In the genomic region with DNA sequence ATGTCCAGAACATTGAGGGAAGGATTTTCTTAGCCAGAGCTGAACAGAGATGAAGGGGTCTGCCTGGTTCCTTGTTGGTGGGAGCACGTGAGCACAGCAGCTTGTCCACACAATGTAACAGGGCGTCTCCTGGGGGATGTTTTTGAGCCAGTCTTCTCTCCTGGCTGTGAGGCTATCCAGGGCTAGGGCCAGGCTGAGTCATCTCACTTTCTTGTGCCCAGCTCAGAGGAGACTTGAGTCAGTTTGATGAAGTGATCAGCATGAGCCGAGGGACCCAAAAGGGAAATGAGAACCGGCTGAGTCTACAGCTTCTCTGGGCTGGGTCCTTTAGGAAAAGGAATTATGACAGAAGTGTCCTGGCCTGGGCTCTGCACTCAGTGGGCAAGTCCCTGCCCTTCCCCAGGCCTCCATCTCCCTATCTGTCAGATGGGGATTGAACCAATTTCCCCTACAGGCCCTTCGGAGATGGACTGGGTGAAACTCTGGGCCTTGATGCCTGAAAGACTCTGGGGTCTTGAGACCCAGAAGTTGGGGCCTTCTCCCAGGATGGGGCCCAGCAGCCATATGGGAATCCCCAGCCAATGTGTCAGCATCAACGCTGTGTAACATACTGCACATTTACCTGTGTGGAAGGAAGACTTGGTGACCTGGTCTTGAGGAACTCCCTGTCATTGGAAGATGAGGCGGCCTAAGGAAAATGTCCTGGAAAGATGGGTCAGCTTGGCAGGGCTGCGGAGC, we compare ENCODE assay signal across 18 cellular contexts. TPM values are rescaled to one million over a fixed set of nuclear protein-coding genes. Genes with fewer than 3 reads are reported as not detected.
"Had no signal": no experiment of that assay in that cellular context is flagged by ENCODE, and none has a peak within 500 bp of the region (broad histone marks: within the 10 kb centered on the region; RNA-seq: fewer than 3 reads in every experiment).

No MANE protein-coding gene starts in this region.

- H3K36me3 ChIP-seq: cardiac muscle cell, heart right ventricle, lower lobe of right lung, sigmoid colon, tibial artery, uterus had no signal

- ATAC-seq: activated naive CD8-positive, alpha-beta T cell treated with anti-CD3 and anti-CD28 coated beads, Interleukin-2, amount 50 U/mL, for 24 hours; esophagus mucosa; lower lobe of right lung; psoas muscle; stimulated activated naive B cell treated with anti-CD40 and anti-IgM and Interleukin-4, amounts not matched to agents 10 μg/mL and 1 μg/mL and 100 μg/mL, for 72 hours had no signal

- DNase-seq: activated CD4-positive, alpha-beta T cell treated with anti-CD3 and anti-CD28 coated beads, Interleukin-2, amount 10 ng/mL, durations not matched to agents 7 days and 5 days; activated naive CD4-positive, alpha-beta T cell treated with anti-CD3 and anti-CD28 coated beads for 36 hours; activated naive CD8-positive, alpha-beta T cell treated with anti-CD3 and anti-CD28 coated beads, Interleukin-2, amount 50 U/mL, for 24 hours; heart right ventricle; left cardiac atrium; lower lobe of right lung; psoas muscle; sigmoid colon; stimulated activated CD4-positive, alpha-beta T cell treated with anti-CD3 and anti-CD28 coated beads, Interleukin-2, amount 100 ng/mL, for 48 hours; stimulated activated naive B cell treated with anti-CD40 and anti-IgM and Interleukin-4, amounts not matched to agents 10 μg/mL and 1 μg/mL and 100 μg/mL, for 72 hours; uterus had no signal

- H3K27ac ChIP-seq: cardiac muscle cell, heart right ventricle, lower lobe of right lung, psoas muscle, sigmoid colon, tibial artery, uterus had no signal

- H3K4me1 ChIP-seq: heart right ventricle, lower lobe of right lung, psoas muscle, tibial artery, uterus had no signal

- H3K4me3 ChIP-seq: cardiac muscle cell, heart right ventricle, lower lobe of right lung, psoas muscle, sigmoid colon, tibial artery, uterus had no signal

- H3K9me3 ChIP-seq: heart right ventricle, lower lobe of right lung, psoas muscle, sigmoid colon, tibial artery, uterus had no signal

- H3K27me3 ChIP-seq: cardiac muscle cell, uterus had no signal

RNA-seq across cellular contexts. Expression of a gene that starts 36.6 kb away (rescaled TPM):
- total RNA-seq: activated CD8-positive, alpha-beta memory T cell treated with anti-CD3 and anti-CD28 coated beads for 36 hours; activated naive CD4-positive, alpha-beta T cell treated with anti-CD3 and anti-CD28 coated beads for 36 hours; cardiac muscle cell; esophagus mucosa; frontal cortex; heart right ventricle; left cardiac atrium; lower lobe of right lung; omental fat pad; psoas muscle; sigmoid colon; subcutaneous adipose tissue; uterus had no signal
